Comparison of ENCODE assay signal across 29 cellular contexts in the genomic region with DNA sequence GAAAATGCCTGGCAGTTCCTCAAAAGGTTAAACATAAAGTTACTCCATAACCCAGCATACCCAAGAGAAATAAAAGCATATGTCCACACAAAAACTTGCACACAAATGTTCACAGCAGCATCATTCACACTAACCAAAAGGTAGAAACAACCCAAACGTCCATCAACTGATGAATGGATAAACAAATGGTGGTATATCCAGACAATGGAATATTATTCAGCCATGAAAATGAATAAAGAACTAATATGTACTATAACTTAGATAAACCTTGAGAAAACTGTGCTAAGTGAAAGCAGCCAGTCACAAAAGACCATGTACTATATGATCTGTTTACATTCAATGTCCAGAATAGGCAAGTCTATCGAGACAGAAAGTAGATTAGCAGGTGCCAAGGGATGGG.
"Had no signal": no experiment of that assay in that cellular context is flagged by ENCODE, and none has a peak within 500 bp of the region (broad histone marks: within the 10 kb centered on the region; RNA-seq: fewer than 3 reads in every experiment).

No MANE protein-coding gene starts in this region.

- H3K27me3 ChIP-seq: ascending aorta had no signal

- H3K4me3 ChIP-seq: ascending aorta, cardiac muscle cell had no signal

- H3K36me3 ChIP-seq: ascending aorta, cardiac muscle cell had no signal

- H3K27ac ChIP-seq: ascending aorta, cardiac muscle cell, VCaP had no signal

- ATAC-seq: activated CD8-positive, alpha-beta T cell treated with anti-CD3 and anti-CD28 coated beads for 36 hours; activated naive CD8-positive, alpha-beta T cell treated with anti-CD3 and anti-CD28 coated beads, Interleukin-2, amount 50 U/mL, for 24 hours; activated T-cell treated with anti-CD3 and anti-CD28 coated beads, Interleukin-2, amount 50 U/mL, for 4 hours; activated T-cell treated with anti-CD3 and anti-CD28 coated beads, Interleukin-2, amount 50 U/mL, for 72 hours; activated T-helper 17 cell treated with anti-CD3 and anti-CD28 coated beads, Interleukin-2, amount 50 U/mL, for 72 hours had no signal

- DNase-seq: activated B cell treated with CpG ODN at 0.5 μM for 24 hours; activated CD4-positive, alpha-beta memory T cell treated with anti-CD3 and anti-CD28 coated beads for 36 hours; activated CD4-positive, alpha-beta T cell treated with anti-CD3 and anti-CD28 coated beads for 4 hours; activated CD4-positive, alpha-beta T cell treated with anti-CD3 and anti-CD28 coated beads, Interleukin-2, amount 10 ng/mL, durations not matched to agents 24 days and 14 days; activated CD4-positive, alpha-beta T cell treated with anti-CD3 and anti-CD28 coated beads, Interleukin-2, amount 50 U/mL, for 1 hour; activated CD4-positive, alpha-beta T cell treated with anti-CD3 and anti-CD28 coated beads, Interleukin-2, amount 50 U/mL, for 4 hours; activated CD4-positive, CD25-positive, alpha-beta regulatory T cell treated with anti-CD3 and anti-CD28 coated beads, Interleukin-2, amount 50 U/mL, for 72 hours; activated CD8-positive, alpha-beta memory T cell treated with anti-CD3 and anti-CD28 coated beads, Interleukin-2, amount 50 U/mL, for 4 hours; activated CD8-positive, alpha-beta T cell treated with anti-CD3 and anti-CD28 coated beads for 36 hours; activated gamma-delta T cell; activated naive CD4-positive, alpha-beta T cell treated with anti-CD3 and anti-CD28 coated beads, Interleukin-2, amount 10 ng/mL, durations not matched to agents 7 days and 5 days; activated naive CD4-positive, alpha-beta T cell treated with Interleukin-2 at 50 U/mL for 16 hours; activated naive CD8-positive, alpha-beta T cell treated with anti-CD3 and anti-CD28 coated beads, Interleukin-2, amount 10 ng/mL, durations not matched to agents 7 days and 5 days; activated naive CD8-positive, alpha-beta T cell treated with anti-CD3 and anti-CD28 coated beads, Interleukin-2, amount 50 U/mL, for 24 hours; activated T-cell treated with anti-CD3 and anti-CD28 coated beads for 4 hours; activated T-cell treated with anti-CD3 and anti-CD28 coated beads, Interleukin-2, amount 50 U/mL, for 1 hour; activated T-cell treated with anti-CD3 and anti-CD28 coated beads, Interleukin-2, amount 50 U/mL, for 4 hours; activated T-cell treated with anti-CD3 and anti-CD28 coated beads, Interleukin-2, amount 50 U/mL, for 72 hours; amygdala; anterior cingulate cortex; caudate nucleus; cerebellar nuclear complex; T-helper 1 cell; T-helper 2 cell; T-helper 9 cell had no signal

- H3K4me1 ChIP-seq: ascending aorta had no signal
